Comparison of ENCODE assay signal across 1 cellular context in the genomic region with DNA sequence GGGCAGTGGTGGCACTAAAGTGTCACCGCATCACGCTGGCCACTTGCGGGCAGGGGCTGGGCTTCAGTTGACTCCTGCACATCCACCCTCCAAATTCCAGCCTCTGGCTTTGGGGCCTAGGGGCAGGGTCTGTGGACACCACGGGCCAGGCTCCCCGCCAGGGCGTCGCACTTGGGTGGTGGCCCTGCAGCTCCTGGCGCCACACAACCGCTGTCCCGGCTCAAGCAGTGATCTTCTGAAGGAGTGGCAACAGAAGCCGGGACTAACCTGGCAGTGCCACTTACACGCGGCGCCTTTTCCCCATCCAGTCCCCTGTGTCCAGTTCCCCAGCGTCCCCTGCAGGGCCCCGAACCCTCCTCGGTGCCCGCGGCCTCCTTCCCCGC.
TF ChIP-seq lines count a peak whose summit lies in the region.

No MANE protein-coding gene starts in this region.

TF ChIP-seq in HepG2, 621 proteins besides CTCF, POLR2A, EP300 and RAD21 (continued from another document):
- TF ChIP-seq, protein P1, sequence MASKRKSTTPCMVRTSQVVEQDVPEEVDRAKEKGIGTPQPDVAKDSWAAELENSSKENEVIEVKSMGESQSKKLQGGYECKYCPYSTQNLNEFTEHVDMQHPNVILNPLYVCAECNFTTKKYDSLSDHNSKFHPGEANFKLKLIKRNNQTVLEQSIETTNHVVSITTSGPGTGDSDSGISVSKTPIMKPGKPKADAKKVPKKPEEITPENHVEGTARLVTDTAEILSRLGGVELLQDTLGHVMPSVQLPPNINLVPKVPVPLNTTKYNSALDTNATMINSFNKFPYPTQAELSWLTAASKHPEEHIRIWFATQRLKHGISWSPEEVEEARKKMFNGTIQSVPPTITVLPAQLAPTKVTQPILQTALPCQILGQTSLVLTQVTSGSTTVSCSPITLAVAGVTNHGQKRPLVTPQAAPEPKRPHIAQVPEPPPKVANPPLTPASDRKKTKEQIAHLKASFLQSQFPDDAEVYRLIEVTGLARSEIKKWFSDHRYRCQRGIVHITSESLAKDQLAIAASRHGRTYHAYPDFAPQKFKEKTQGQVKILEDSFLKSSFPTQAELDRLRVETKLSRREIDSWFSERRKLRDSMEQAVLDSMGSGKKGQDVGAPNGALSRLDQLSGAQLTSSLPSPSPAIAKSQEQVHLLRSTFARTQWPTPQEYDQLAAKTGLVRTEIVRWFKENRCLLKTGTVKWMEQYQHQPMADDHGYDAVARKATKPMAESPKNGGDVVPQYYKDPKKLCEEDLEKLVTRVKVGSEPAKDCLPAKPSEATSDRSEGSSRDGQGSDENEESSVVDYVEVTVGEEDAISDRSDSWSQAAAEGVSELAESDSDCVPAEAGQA (IDR thresholded peaks at IDR 0.05; ENCODE audit: low read depth) = no peak
- TF ChIP-seq, protein P1 (CRISPR knock-in tag; IDR thresholded peaks at IDR 0.05; ENCODE audit: borderline replicate concordance) = no peak
- TF ChIP-seq SP4 (CRISPR knock-in tag; IDR thresholded peaks at IDR 0.05) (peak; percentile 38; the same call in 1 of the 2 replicates), ZNF235 (CRISPR knock-in tag; IDR thresholded peaks at IDR 0.05; ENCODE audit: borderline replicate concordance) (no peak), IRF2 (CRISPR knock-in tag; IDR thresholded peaks at IDR 0.05) (no peak)
